Comparison of ENCODE assay signal across 27 cellular contexts in the genomic region with DNA sequence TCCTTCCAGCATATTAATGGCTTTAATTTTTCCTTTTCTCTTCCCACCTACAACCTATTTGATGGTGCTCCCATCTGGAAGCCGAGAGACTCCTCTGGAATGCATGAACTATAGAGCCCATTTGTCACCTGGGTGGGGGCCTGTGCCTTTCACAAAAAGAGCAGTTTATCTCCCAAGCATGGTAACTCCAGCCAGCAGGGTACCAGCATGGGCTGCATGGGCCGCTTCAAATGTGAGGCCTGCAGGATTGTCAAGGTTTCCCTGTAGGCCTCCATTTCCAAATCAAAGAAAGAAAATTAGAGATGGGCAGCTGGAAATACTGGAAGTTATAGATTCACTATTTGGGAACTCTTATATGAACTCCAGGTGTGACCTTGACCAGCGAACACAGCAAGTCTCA.
"Had no signal": no experiment of that assay in that cellular context is flagged by ENCODE, and none has a peak within 500 bp of the region (broad histone marks: within the 10 kb centered on the region; RNA-seq: fewer than 3 reads in every experiment).

No MANE protein-coding gene starts in this region.

- H3K36me3 ChIP-seq: suprapubic skin, thoracic aorta, thyroid gland, transverse colon, upper lobe of left lung, upper lobe of right lung, uterus had no signal

- H3K4me1 ChIP-seq: suprapubic skin, testis, thyroid gland, tibial artery, tibial nerve, transverse colon, upper lobe of left lung, upper lobe of right lung, uterus, vagina had no signal

- H3K27me3 Mint-ChIP-seq: stimulated activated memory B cell treated with anti-CD40 and anti-IgM and Interleukin-4, amounts not matched to agents 10 μg/mL and 1 μg/mL and 100 μg/mL, for 72 hours; stimulated activated naive B cell treated with anti-CD40 and anti-IgM and Interleukin-4, amounts not matched to agents 10 μg/mL and 1 μg/mL and 100 μg/mL, for 72 hours; stimulated activated naive CD8-positive, alpha-beta T cell treated with anti-CD3 and anti-CD28 coated beads, Interleukin-15, amount 100 ng/mL, for 72 hours; stimulated activated naive CD8-positive, alpha-beta T cell treated with anti-CD3 and anti-CD28 coated beads, Interleukin-15, Interleukin-2, amounts not matched to agents 100 ng/mL and 50 ng/mL, for 24 hours; type B pancreatic cell had no signal

- H3K27ac Mint-ChIP-seq: stimulated activated effector memory CD8-positive, alpha-beta T cell treated with anti-CD3 and anti-CD28 coated beads, Interleukin-12 subunit alpha, Interleukin-12 subunit beta, amount 100 ng/mL, for 72 hours; stimulated activated memory B cell treated with anti-CD40 and anti-IgM and Interleukin-4, amounts not matched to agents 10 μg/mL and 1 μg/mL and 100 μg/mL, for 72 hours; stimulated activated naive B cell treated with anti-CD40 and anti-IgM and Interleukin-4, amounts not matched to agents 10 μg/mL and 1 μg/mL and 100 μg/mL, for 72 hours; stimulated activated naive CD8-positive, alpha-beta T cell treated with anti-CD3 and anti-CD28 coated beads, Interleukin-15, amount 100 ng/mL, for 72 hours; stimulated activated naive CD8-positive, alpha-beta T cell treated with anti-CD3 and anti-CD28 coated beads, Interleukin-15, Interleukin-2, amounts not matched to agents 100 ng/mL and 50 ng/mL, for 24 hours; type B pancreatic cell had no signal

- DNase-seq: stimulated activated CD4-positive, alpha-beta T cell treated with anti-CD3 and anti-CD28 coated beads, Interleukin-2, amount 100 ng/mL, for 24 hours; stimulated activated CD4-positive, alpha-beta T cell treated with anti-CD3 and anti-CD28 coated beads, Interleukin-2, amount 100 ng/mL, for 48 hours; stimulated activated CD4-positive, alpha-beta T cell treated with anti-CD3 and anti-CD28 coated beads, Interleukin-4, amount 100 ng/mL, for 1 hour; stimulated activated CD4-positive, alpha-beta T cell treated with anti-CD3 and anti-CD28 coated beads, Interleukin-4, amount 100 ng/mL, for 24 hours; stimulated activated CD8-positive, alpha-beta memory T cell treated with anti-CD3 and anti-CD28 coated beads, Interleukin-4, amount 100 ng/mL, for 48 hours; stimulated activated naive B cell treated with anti-CD40 and anti-IgM and Interleukin-4, amounts not matched to agents 10 μg/mL and 1 μg/mL and 100 μg/mL, for 72 hours; stimulated activated naive CD4-positive, alpha-beta T cell; stimulated activated naive CD4-positive, alpha-beta T cell treated with Interleukin-2 at 50 U/mL for 16 hours; stimulated activated naive CD8-positive, alpha-beta T cell treated with anti-CD3 and anti-CD28 coated beads, Interleukin-15, amount 100 ng/mL, for 72 hours; stimulated activated naive CD8-positive, alpha-beta T cell treated with anti-CD3 and anti-CD28 coated beads, Interleukin-15, Interleukin-2, amounts not matched to agents 100 U/mL and 50 U/mL, for 24 hours; stomach; substantia nigra; testis; thyroid gland; tibial artery; transverse colon; upper lobe of left lung; upper lobe of right lung; uterus had no signal

- H3K9me3 ChIP-seq: stomach, suprapubic skin, testis, thoracic aorta, thyroid gland, tibial artery, tibial nerve, transverse colon, upper lobe of left lung, upper lobe of right lung, uterus, vagina had no signal

- H3K4me3 ChIP-seq: stomach, suprapubic skin, testis, thoracic aorta, thyroid gland, tibial artery, tibial nerve, transverse colon, upper lobe of left lung, upper lobe of right lung, uterus, vagina had no signal

- H3K9me3 Mint-ChIP-seq: stimulated activated effector memory CD8-positive, alpha-beta T cell treated with anti-CD3 and anti-CD28 coated beads, Interleukin-12 subunit alpha, Interleukin-12 subunit beta, amount 100 ng/mL, for 72 hours; stimulated activated memory B cell treated with anti-CD40 and anti-IgM and Interleukin-4, amounts not matched to agents 10 μg/mL and 1 μg/mL and 100 μg/mL, for 72 hours; stimulated activated naive B cell treated with anti-CD40 and anti-IgM and Interleukin-4, amounts not matched to agents 10 μg/mL and 1 μg/mL and 100 μg/mL, for 72 hours; stimulated activated naive CD8-positive, alpha-beta T cell treated with anti-CD3 and anti-CD28 coated beads, Interleukin-15, amount 100 ng/mL, for 72 hours; stimulated activated naive CD8-positive, alpha-beta T cell treated with anti-CD3 and anti-CD28 coated beads, Interleukin-15, Interleukin-2, amounts not matched to agents 100 ng/mL and 50 ng/mL, for 24 hours; type B pancreatic cell had no signal

- H3K27ac ChIP-seq: stomach, suprapubic skin, testis, thoracic aorta, thyroid gland, tibial artery, tibial nerve, transverse colon, upper lobe of left lung, upper lobe of right lung, uterus, vagina had no signal

- H3K4me3 Mint-ChIP-seq: stimulated activated effector memory CD8-positive, alpha-beta T cell treated with anti-CD3 and anti-CD28 coated beads, Interleukin-12 subunit alpha, Interleukin-12 subunit beta, amount 100 ng/mL, for 72 hours; stimulated activated memory B cell treated with anti-CD40 and anti-IgM and Interleukin-4, amounts not matched to agents 10 μg/mL and 1 μg/mL and 100 μg/mL, for 72 hours; stimulated activated naive B cell treated with anti-CD40 and anti-IgM and Interleukin-4, amounts not matched to agents 10 μg/mL and 1 μg/mL and 100 μg/mL, for 72 hours; stimulated activated naive CD8-positive, alpha-beta T cell treated with anti-CD3 and anti-CD28 coated beads, Interleukin-15, amount 100 ng/mL, for 72 hours; stimulated activated naive CD8-positive, alpha-beta T cell treated with anti-CD3 and anti-CD28 coated beads, Interleukin-15, Interleukin-2, amounts not matched to agents 100 ng/mL and 50 ng/mL, for 24 hours; type B pancreatic cell had no signal

- ATAC-seq: stimulated activated effector memory CD8-positive, alpha-beta T cell treated with anti-CD3 and anti-CD28 coated beads, Interleukin-12 subunit alpha, Interleukin-12 subunit beta, amount 100 ng/mL, for 72 hours; stimulated activated memory B cell treated with anti-CD40 and anti-IgM and Interleukin-4, amounts not matched to agents 10 μg/mL and 1 μg/mL and 100 μg/mL, for 72 hours; stimulated activated naive B cell treated with anti-CD40 and anti-IgM and Interleukin-4, amounts not matched to agents 10 μg/mL and 1 μg/mL and 100 μg/mL, for 72 hours; stimulated activated naive CD8-positive, alpha-beta T cell treated with anti-CD3 and anti-CD28 coated beads, Interleukin-15, amount 100 ng/mL, for 72 hours; stimulated activated naive CD8-positive, alpha-beta T cell treated with anti-CD3 and anti-CD28 coated beads, Interleukin-15, Interleukin-2, amounts not matched to agents 100 U/mL and 50 U/mL, for 24 hours; upper lobe of right lung had no signal

- H3K27me3 ChIP-seq: stomach, suprapubic skin, testis, thyroid gland, tibial artery, tibial nerve, transverse colon, upper lobe of left lung, upper lobe of right lung, uterus, vagina had no signal

- H3K4me1 Mint-ChIP-seq: stimulated activated effector memory CD8-positive, alpha-beta T cell treated with anti-CD3 and anti-CD28 coated beads, Interleukin-12 subunit alpha, Interleukin-12 subunit beta, amount 100 ng/mL, for 72 hours; stimulated activated naive CD8-positive, alpha-beta T cell treated with anti-CD3 and anti-CD28 coated beads, Interleukin-15, amount 100 ng/mL, for 72 hours had no signal
